8 cellular contexts compared by ENCODE assay signal in genomic region chr13:75695908-75696307, GRCh38. TPM values are rescaled to one million over a fixed set of nuclear protein-coding genes. Genes with fewer than 3 reads are reported as not detected.
DNase-seq lines count a peak whose midpoint lies in the region; ATAC-seq and TF ChIP-seq lines count a peak whose summit lies in the region.
"Not testable (repeated sequence)": the region's sequence is repeated elsewhere in the genome, so short reads cannot be mapped to it uniquely, and the experiment has no call there.

No MANE protein-coding gene starts in this region.

- H3K27me3 Mint-ChIP-seq in activated T-cell treated with anti-CD3 and anti-CD28 coated beads, Interleukin-2, amount 50 U/mL, for 72 hours (ENCODE audit: low read depth) = not testable (repeated sequence)

- not testable (repeated sequence) for TF ChIP-seq EP300 in esophagus muscularis mucosa (IDR thresholded peaks at IDR 0.05)

- not testable (repeated sequence) for H3K36me3 Mint-ChIP-seq in activated T-cell treated with anti-CD3 and anti-CD28 coated beads, Interleukin-2, amount 50 U/mL, for 72 hours (ENCODE audit: insufficient read depth in 2 of 2)

- DNase-seq in COR-L47 (lab: John Stamatoyannopoulos, UW) (peak; percentile 41), MG63 (peak; percentile 50), SIG-M5 (lab: John Stamatoyannopoulos, UW) (peak; percentile 8), esophagus muscularis mucosa (ENCODE audit: extremely low spot score) (peak; percentile 93), mucosa of descending colon (peak; percentile 66 to 85 (median 85))
- peak; percentile 58 to 65 for DNase-seq in activated T-cell treated with anti-CD3 and anti-CD28 coated beads, Interleukin-2, amount 50 U/mL, for 72 hours
- DNase-seq in stimulated activated CD8-positive, alpha-beta memory T cell treated with anti-CD3 and anti-CD28 coated beads, Interleukin-15, amount 100 ng/mL, for 48 hours (ENCODE audit: low read depth in 2 of 2) = peak; percentile 40 to 47

- H3K4me1 Mint-ChIP-seq in activated T-cell treated with anti-CD3 and anti-CD28 coated beads, Interleukin-2, amount 50 U/mL, for 72 hours (ENCODE audit: low read depth) = not testable (repeated sequence)

- H3K9me3 ChIP-seq in MG63, esophagus muscularis mucosa, mucosa of descending colon: not testable (repeated sequence)

- TF ChIP-seq POLR2A in esophagus muscularis mucosa (IDR thresholded peaks at IDR 0.05; ENCODE audit: low read depth) = not testable (repeated sequence)

- not testable (repeated sequence) for H3K27ac Mint-ChIP-seq in activated T-cell treated with anti-CD3 and anti-CD28 coated beads, Interleukin-2, amount 50 U/mL, for 72 hours

- not testable (repeated sequence) for H3K4me3 ChIP-seq in MG63, mucosa of descending colon
- H3K4me3 ChIP-seq in esophagus muscularis mucosa = peak overlapping the region in 2 of 4 donors; percentile 13 to 28

- H3K27me3 ChIP-seq in MG63, esophagus muscularis mucosa: not testable (repeated sequence)

- H3K4me3 Mint-ChIP-seq in activated T-cell treated with anti-CD3 and anti-CD28 coated beads, Interleukin-2, amount 50 U/mL, for 72 hours = not testable (repeated sequence)

- peak; percentile 84 for ATAC-seq in GM21529 (IDR thresholded peaks at IDR 0.05; ENCODE audit: unreplicated experiment)
- ATAC-seq in activated T-cell treated with anti-CD3 and anti-CD28 coated beads, Interleukin-2, amount 50 U/mL, for 72 hours (replicated peaks in 1 of 2) = peak in 1 of 2 donors; percentile 30
- peak; percentile 92 for ATAC-seq in mucosa of descending colon

- not testable (repeated sequence) for H3K9me3 Mint-ChIP-seq in activated T-cell treated with anti-CD3 and anti-CD28 coated beads, Interleukin-2, amount 50 U/mL, for 72 hours

- WGBS in esophagus muscularis mucosa = 29% methylated on average over 8 of the region's 8 CpGs

- not testable (repeated sequence) for H3K4me1 ChIP-seq in esophagus muscularis mucosa; mucosa of descending colon (ENCODE audit: low read depth)

- peaks cover 75% of the 10 kb centered on the region for H3K36me3 ChIP-seq in MG63
- H3K36me3 ChIP-seq in esophagus muscularis mucosa; mucosa of descending colon (ENCODE audit: low read depth): not testable (repeated sequence)

- TF ChIP-seq CTCF in esophagus muscularis mucosa (IDR thresholded peaks at IDR 0.05) = peak; percentile 92 to 96 (median 96)
- TF ChIP-seq CTCF in mucosa of descending colon (IDR thresholded peaks at IDR 0.05) = peak; percentile 91

- H3K27ac ChIP-seq in esophagus muscularis mucosa (replicated peaks in 1 of 4) = not testable (repeated sequence)

- intact Hi-C loops in esophagus muscularis mucosa (cut with DNase I) (loop anchor here (2.0 to 10.0 kb wide), 5 partner anchors 111 to 1279 kb away; no protein-coding TSS in a partner anchor), mucosa of descending colon (cut with DNase I, micrococcal nuclease) (loop anchor here in 1 of 2 donors (10.0 kb wide), 1 partner anchor 169 kb away; no protein-coding TSS in a partner anchor)

RNA-seq across cellular contexts. Expression of gene LMO7, which starts 59.8 kb away (rescaled TPM):
- total RNA-seq in MG63 (2014; rRNA removed; shearing (Covaris generic); ENCODE audit: low replicate concordance) = 100 and 193 TPM in 2 replicates
- total RNA-seq in activated T-cell treated with anti-CD3 and anti-CD28 coated beads, Interleukin-2, amount 50 U/mL, for 72 hours = 10 to 100 TPM; 12.1 to 14.6 TPM
- total RNA-seq in esophagus muscularis mucosa (10 to 100 TPM; 11.4 to 17.8 (median 14.7) TPM), mucosa of descending colon (100 to 1,000 TPM; 127 to 243 (median 212) TPM)

Comparison
In these comparisons a context has a peak if more than half of its experiments do, and no peak if none do; other contexts are left out.
1. DNase-seq: peak in every context shown above with its lines; median percentile 93 in esophagus muscularis mucosa; 85 in mucosa of descending colon; 62 in activated T-cell treated with anti-CD3 and anti-CD28 coated beads, Interleukin-2, amount 50 U/mL, for 72 hours; 50 in MG63; 44 in stimulated activated CD8-positive, alpha-beta memory T cell treated with anti-CD3 and anti-CD28 coated beads, Interleukin-15, amount 100 ng/mL, for 48 hours; 41 in COR-L47; 8 in SIG-M5.